ENCODE assay signal across 24 cellular contexts in genomic region chr6:115004982-115005381, GRCh38.
DNase-seq lines count a peak whose midpoint lies in the region; FAIRE-seq and TF ChIP-seq lines count a peak whose summit lies in the region.
"Had no signal": no experiment of that assay in that cellular context is flagged by ENCODE, and none has a peak within 500 bp of the region (broad histone marks: within the 10 kb centered on the region; RNA-seq: fewer than 3 reads in every experiment).

No MANE protein-coding gene starts in this region.

- no peaks in the 10 kb centered on the region for H3K36me3 ChIP-seq in BLaER1 treated with 17β-estradiol and CSF1 and Interleukin-3, amounts not matched to agents 10 nM and 100 nM
- no peaks in the 10 kb centered on the region for H3K36me3 ChIP-seq in neural progenitor cell
- H3K36me3 ChIP-seq: esophagus squamous epithelium, lower lobe of right lung, suprapubic skin, WERI-Rb-1 had no signal

- H3K9me3 Mint-ChIP-seq in neural progenitor cell (peaks cover 2% of the 10 kb centered on the region), chondrocyte (ENCODE audit: low read depth) (peaks cover 11% of the 10 kb centered on the region)
- peaks cover 27% of the 10 kb centered on the region for H3K9me3 Mint-ChIP-seq in T-helper 2 cell treated with Interferon-gamma antibody and Interleukin-4, amounts not matched to agents 5 μg/mL and 100 μg/mL, for 36 hours

- no peak overlapping the region for H3K27ac ChIP-seq in BLaER1 treated with 17β-estradiol and CSF1 and Interleukin-3, amounts not matched to agents 10 nM and 100 nM
- H3K27ac ChIP-seq in neural progenitor cell, result no peak overlapping the region
- H3K27ac ChIP-seq: coronary artery, esophagus squamous epithelium, lower lobe of right lung, suprapubic skin, WERI-Rb-1 had no signal

- no peaks in the 10 kb centered on the region for H3K36me3 Mint-ChIP-seq in neural progenitor cell
- no peaks in the 10 kb centered on the region for H3K36me3 Mint-ChIP-seq in T-helper 2 cell treated with Interferon-gamma antibody and Interleukin-4, amounts not matched to agents 5 μg/mL and 100 μg/mL, for 36 hours (ENCODE audit: low read depth)
- no peaks in the 10 kb centered on the region for H3K36me3 Mint-ChIP-seq in chondrocyte (ENCODE audit: low read depth)
- H3K36me3 Mint-ChIP-seq: CD4-positive, CD25-positive, alpha-beta regulatory T cell; stimulated activated effector memory CD8-positive, alpha-beta T cell treated with anti-CD3 and anti-CD28 coated beads, Interleukin-12 subunit alpha, Interleukin-12 subunit beta, amount 100 ng/mL, for 72 hours had no signal

- H3K4me1 ChIP-seq in BLaER1 treated with 17β-estradiol and CSF1 and Interleukin-3, amounts not matched to agents 10 nM and 100 nM, result peaks cover 0 to 12% (median 8%) of the 10 kb centered on the region in 10 experiments; a peak in 12 of 20 replicates
- H3K4me1 ChIP-seq in neural progenitor cell, result no peaks in the 10 kb centered on the region
- H3K4me1 ChIP-seq: lower lobe of right lung, suprapubic skin had no signal

- no peak overlapping the region for H3K9ac ChIP-seq in BLaER1 treated with 17β-estradiol and CSF1 and Interleukin-3, amounts not matched to agents 10 nM and 100 nM
- no peak overlapping the region for H3K9ac ChIP-seq in neural progenitor cell

- H3F3A ChIP-seq in neural progenitor cell (ENCODE audit: low read depth), result no peaks in the 10 kb centered on the region

- H2AFZ ChIP-seq in neural progenitor cell (replicated peaks), result no peak overlapping the region

- H3K79me2 ChIP-seq in neural progenitor cell (ENCODE audit: low read depth), result no peaks in the 10 kb centered on the region

- peak; percentile 91 for FAIRE-seq in endometrium (lab: Jason Lieb, UNC)
- FAIRE-seq: GM19239, urothelium cell line had no signal

- no peaks in the 10 kb centered on the region for H4K20me1 ChIP-seq in BLaER1 treated with 17β-estradiol and CSF1 and Interleukin-3, amounts not matched to agents 10 nM and 100 nM
- no peaks in the 10 kb centered on the region for H4K20me1 ChIP-seq in neural progenitor cell (ENCODE audit: low read depth)

- peaks cover 5% of the 10 kb centered on the region for H3K4me1 Mint-ChIP-seq in neural progenitor cell
- H3K4me1 Mint-ChIP-seq in T-helper 2 cell treated with Interferon-gamma antibody and Interleukin-4, amounts not matched to agents 5 μg/mL and 100 μg/mL, for 36 hours (ENCODE audit: low read depth), result peaks cover 1% of the 10 kb centered on the region
- H3K4me1 Mint-ChIP-seq in chondrocyte (ENCODE audit: low read depth), result no peaks in the 10 kb centered on the region
- H3K4me1 Mint-ChIP-seq: CD4-positive, CD25-positive, alpha-beta regulatory T cell had no signal

- no peak for TF ChIP-seq CTCF in neural progenitor cell (IDR thresholded peaks at IDR 0.05)
- TF ChIP-seq CTCF in chondrocyte (IDR thresholded peaks at IDR 0.05), result no peak

- no peak overlapping the region for H3K4me3 Mint-ChIP-seq in neural progenitor cell
- no peak overlapping the region for H3K4me3 Mint-ChIP-seq in T-helper 2 cell treated with Interferon-gamma antibody and Interleukin-4, amounts not matched to agents 5 μg/mL and 100 μg/mL, for 36 hours
- no peak overlapping the region for H3K4me3 Mint-ChIP-seq in chondrocyte (ENCODE audit: unreplicated experiment)
- H3K4me3 Mint-ChIP-seq: activated CD4-positive, alpha-beta T cell treated with anti-CD3 and anti-CD28 coated beads, Interleukin-2, amount 10 ng/mL, durations not matched to agents 24 days and 14 days; CD4-positive, CD25-positive, alpha-beta regulatory T cell; stimulated activated effector memory CD8-positive, alpha-beta T cell treated with anti-CD3 and anti-CD28 coated beads, Interleukin-12 subunit alpha, Interleukin-12 subunit beta, amount 100 ng/mL, for 72 hours had no signal

- DNase-seq in NCI-H69 (lab: John Stamatoyannopoulos, UW), result peak; percentile 53
- peak; percentile 2 for DNase-seq in neural progenitor cell (ENCODE audit: low spot score)
- DNase-seq in NCI-H524 treated with DMSO at 0.1 percent for 48 hours (lab: John Stamatoyannopoulos, UW), result no peak
- DNase-seq in T-helper 2 cell treated with Interferon-gamma antibody and Interleukin-4, amounts not matched to agents 5 μg/mL and 100 μg/mL, for 36 hours (ENCODE audit: low spot score), result no peak
- no peak for DNase-seq in chondrocyte (ENCODE audit: low spot score)
- DNase-seq: activated CD4-positive, alpha-beta T cell treated with anti-CD3 and anti-CD28 coated beads, Interleukin-2, amount 10 ng/mL, durations not matched to agents 24 days and 14 days; activated naive CD4-positive, alpha-beta T cell treated with anti-CD3 and anti-CD28 coated beads, Interleukin-2, amount 50 U/mL, for 16 hours; CD4-positive, CD25-positive, alpha-beta regulatory T cell; esophagus squamous epithelium; lower lobe of right lung; NCI-H1048; NCI-H2081; NK-92 treated with Interleukin-12 subunit alpha and Interleukin-12 subunit beta, amount 100 ng/mL, for 24 hours; nucleus accumbens; RPMI8226; T-helper 9 cell; WERI-Rb-1 had no signal

- peaks cover 0 to 14% (median 4%) of the 10 kb centered on the region in 11 experiments; a peak in 10 of 22 replicates for H3K9me3 ChIP-seq in BLaER1 treated with 17β-estradiol and CSF1 and Interleukin-3, amounts not matched to agents 10 nM and 100 nM (replicated peaks in 1 of 11)
- H3K9me3 ChIP-seq in neural progenitor cell (ENCODE audit: low read depth), result no peaks in the 10 kb centered on the region
- H3K9me3 ChIP-seq: esophagus squamous epithelium, lower lobe of right lung, suprapubic skin had no signal

- H3K27ac Mint-ChIP-seq in neural progenitor cell (no peak overlapping the region), chondrocyte (ENCODE audit: unreplicated experiment) (no peak overlapping the region)
- H3K27ac Mint-ChIP-seq in T-helper 2 cell treated with Interferon-gamma antibody and Interleukin-4, amounts not matched to agents 5 μg/mL and 100 μg/mL, for 36 hours, result no peak overlapping the region
- H3K27ac Mint-ChIP-seq: activated CD4-positive, alpha-beta T cell treated with anti-CD3 and anti-CD28 coated beads, Interleukin-2, amount 10 ng/mL, durations not matched to agents 24 days and 14 days; CD4-positive, CD25-positive, alpha-beta regulatory T cell; stimulated activated effector memory CD8-positive, alpha-beta T cell treated with anti-CD3 and anti-CD28 coated beads, Interleukin-12 subunit alpha, Interleukin-12 subunit beta, amount 100 ng/mL, for 72 hours had no signal

- H3K4me2 ChIP-seq in BLaER1 treated with 17β-estradiol and CSF1 and Interleukin-3, amounts not matched to agents 10 nM and 100 nM, result peak overlapping the region in 8 of 11 experiments; percentile 9 to 55 (median 40); a peak in 13 of 22 replicates
- no peak overlapping the region for H3K4me2 ChIP-seq in neural progenitor cell

- H3K27me3 Mint-ChIP-seq in neural progenitor cell (ENCODE audit: insufficient read depth, low read depth), result no peaks in the 10 kb centered on the region
- H3K27me3 Mint-ChIP-seq in T-helper 2 cell treated with Interferon-gamma antibody and Interleukin-4, amounts not matched to agents 5 μg/mL and 100 μg/mL, for 36 hours (ENCODE audit: low read depth), result no peaks in the 10 kb centered on the region
- H3K27me3 Mint-ChIP-seq in chondrocyte (ENCODE audit: low read depth), result no peaks in the 10 kb centered on the region
- H3K27me3 Mint-ChIP-seq: activated CD4-positive, alpha-beta T cell treated with anti-CD3 and anti-CD28 coated beads, Interleukin-2, amount 10 ng/mL, durations not matched to agents 24 days and 14 days; CD4-positive, CD25-positive, alpha-beta regulatory T cell had no signal

- H3K4me3 ChIP-seq in BLaER1 treated with 17β-estradiol and CSF1 and Interleukin-3, amounts not matched to agents 10 nM and 100 nM, result no peak overlapping the region
- no peak overlapping the region for H3K4me3 ChIP-seq in neural progenitor cell
- H3K4me3 ChIP-seq: coronary artery, esophagus squamous epithelium, lower lobe of right lung, suprapubic skin had no signal

- no peaks in the 10 kb centered on the region for H3K27me3 ChIP-seq in BLaER1 treated with 17β-estradiol and CSF1 and Interleukin-3, amounts not matched to agents 10 nM and 100 nM
- H3K27me3 ChIP-seq in neural progenitor cell, result no peaks in the 10 kb centered on the region
- H3K27me3 ChIP-seq: esophagus squamous epithelium, suprapubic skin had no signal

Comparison
In these comparisons a context has a peak if more than half of its experiments do, and no peak if none do; other contexts are left out.
1. DNase-seq: peak in NCI-H69 (single experiment) and neural progenitor cell (single experiment); none in NCI-H524 treated with DMSO at 0.1 percent for 48 hours (single experiment), T-helper 2 cell treated with Interferon-gamma antibody and Interleukin-4, amounts not matched to agents 5 μg/mL and 100 μg/mL, for 36 hours (single experiment) and chondrocyte (single experiment).